10 cellular contexts compared by ENCODE assay signal in genomic region chr2:234840336-234840735, GRCh38.
A peak's percentile ranks its signal among the peaks of the same experiment; 100 is the strongest.
DNase-seq lines count a peak whose midpoint lies in the region; ATAC-seq and TF ChIP-seq lines count a peak whose summit lies in the region.
"Had no signal": no experiment of that assay in that cellular context is flagged by ENCODE, and none has a peak within 500 bp of the region (broad histone marks: within the 10 kb centered on the region; RNA-seq: fewer than 3 reads in every experiment).

No MANE protein-coding gene starts in this region.

- CTCF ChIA-PET in HCT116 (lab: Charles Lee), result no interaction called here

- no peaks in the 10 kb centered on the region for H3K79me2 ChIP-seq in HCT116 (ENCODE audit: insufficient read depth, low read length)

- peak overlapping the region; percentile 64 for H2AFZ ChIP-seq in HCT116 (ENCODE audit: low read depth, low read length, poor library complexity, severe bottlenecking)

- no peaks in the 10 kb centered on the region for H3K9me3 Mint-ChIP-seq in activated T-helper 1 cell treated with anti-CD3 and anti-CD28 coated beads, Interleukin-12 subunit alpha, Interleukin-12 subunit beta, Interleukin-2, Interleukin-4 antibody, amounts not matched to agents 30 ng/mL and 10 ng/mL and 1 ng/mL, durations not matched to agents 14 hours and 24 hours and 36 hours
- no peaks in the 10 kb centered on the region for H3K9me3 Mint-ChIP-seq in activated naive CD8-positive, alpha-beta T cell treated with anti-CD3 and anti-CD28 coated beads, Interleukin-2, amount 50 U/mL, for 24 hours

- peaks cover 2% of the 10 kb centered on the region for H3K27me3 Mint-ChIP-seq in activated T-helper 1 cell treated with anti-CD3 and anti-CD28 coated beads, Interleukin-12 subunit alpha, Interleukin-12 subunit beta, Interleukin-2, Interleukin-4 antibody, amounts not matched to agents 30 ng/mL and 10 ng/mL and 1 ng/mL, durations not matched to agents 14 hours and 24 hours and 36 hours (ENCODE audit: insufficient read depth)
- H3K27me3 Mint-ChIP-seq in activated naive CD8-positive, alpha-beta T cell treated with anti-CD3 and anti-CD28 coated beads, Interleukin-2, amount 50 U/mL, for 24 hours, result no peaks in the 10 kb centered on the region

- H3K9ac ChIP-seq in HCT116 (ENCODE audit: low read length), result no peak overlapping the region

- H3K4me2 ChIP-seq in HCT116 (ENCODE audit: low read length), result peak overlapping the region; percentile 64

- H3K27me3 ChIP-seq in HCT116 (ENCODE audit: insufficient read depth, low read length), result no peaks in the 10 kb centered on the region

- no peaks in the 10 kb centered on the region for H4K20me1 ChIP-seq in HCT116 (ENCODE audit: insufficient read depth)

- no peak for TF ChIP-seq POLR2A in HCT116 (IDR thresholded peaks at IDR 0.05; ENCODE audit: borderline replicate concordance, extremely low read depth, insufficient read depth, insufficient read length)

- no peaks in the 10 kb centered on the region for H3K9me2 ChIP-seq in HCT116 (ENCODE audit: insufficient read depth)

- RAD21 ChIA-PET in HCT116 (lab: Charles Lee; ENCODE audit: low non-redundant PET in 1 of 2, low total read pairs in 2 of 2, uncharacterized antibody in 2 of 2, unreplicated experiment in 2 of 2), result interaction anchor here in 1 of 2 experiments (0.7 kb wide), 1 partner anchor 112 kb away, joined by 3 read pairs; the partner anchor contains the start of gene SH3BP4

- H3K4me3 ChIP-seq in HCT116 (replicated peaks in 1 of 2; ENCODE audit: low read depth in 1 of 2, low read length in 2 of 2) (0 out of 4 replicates have a peak overlapping the region, but pooled peaks of 1 of the 2 experiments have one; percentile 14), skeletal muscle cell (ENCODE audit: low read depth, low read length) (no peak overlapping the region)

- H3K36me3 Mint-ChIP-seq in activated T-helper 1 cell treated with anti-CD3 and anti-CD28 coated beads, Interleukin-12 subunit alpha, Interleukin-12 subunit beta, Interleukin-2, Interleukin-4 antibody, amounts not matched to agents 30 ng/mL and 10 ng/mL and 1 ng/mL, durations not matched to agents 14 hours and 24 hours and 36 hours (ENCODE audit: low read depth), result no peaks in the 10 kb centered on the region
- H3K36me3 Mint-ChIP-seq in activated naive CD8-positive, alpha-beta T cell treated with anti-CD3 and anti-CD28 coated beads, Interleukin-2, amount 50 U/mL, for 24 hours (ENCODE audit: low read depth), result no peaks in the 10 kb centered on the region

- peaks cover 26 to 42% of the 10 kb centered on the region in 2 experiments for H3K4me1 ChIP-seq in HCT116 (ENCODE audit: control insufficient read depth in 1 of 2, insufficient read depth in 2 of 2, low read length in 2 of 2)

- peak; percentile 32; the same call in 1 of the 2 replicates for TF ChIP-seq RAD21 in HCT116 (IDR thresholded peaks at IDR 0.05; ENCODE audit: low read depth)

- H3K36me3 ChIP-seq in HCT116 (ENCODE audit: control insufficient read depth in 1 of 2, insufficient read depth in 2 of 2, low read length in 2 of 2), result no peaks in the 10 kb centered on the region

- H3K4me1 Mint-ChIP-seq in activated T-helper 1 cell treated with anti-CD3 and anti-CD28 coated beads, Interleukin-12 subunit alpha, Interleukin-12 subunit beta, Interleukin-2, Interleukin-4 antibody, amounts not matched to agents 30 ng/mL and 10 ng/mL and 1 ng/mL, durations not matched to agents 14 hours and 24 hours and 36 hours (ENCODE audit: low read depth), result no peaks in the 10 kb centered on the region
- H3K4me1 Mint-ChIP-seq in activated naive CD8-positive, alpha-beta T cell treated with anti-CD3 and anti-CD28 coated beads, Interleukin-2, amount 50 U/mL, for 24 hours, result no peaks in the 10 kb centered on the region

- no peaks in the 10 kb centered on the region for H3K9me3 ChIP-seq in HCT116 (ENCODE audit: control insufficient read depth in 1 of 2, insufficient read depth in 1 of 2, low read depth in 1 of 2, low read length in 2 of 2)

- intact Hi-C loops in HCT116 (cut with micrococcal nuclease), result no loop called here
- intact Hi-C loops in activated T-helper 1 cell treated with anti-CD3 and anti-CD28 coated beads, Interleukin-12 subunit alpha, Interleukin-12 subunit beta, Interleukin-2, Interleukin-4 antibody, amounts not matched to agents 30 ng/mL and 10 ng/mL and 1 ng/mL, durations not matched to agents 14 hours and 24 hours and 36 hours (cut with micrococcal nuclease), result no loop called here

- BruUV-seq in HCT116 (replicated peaks; lab: Mats Ljungman, UMichigan), result no TSS peak

- ATAC-seq in HCT116 (peak; percentile 92), GM19467 (IDR thresholded peaks at IDR 0.05; ENCODE audit: unreplicated experiment) (no peak)
- no peak for ATAC-seq in activated naive CD8-positive, alpha-beta T cell treated with anti-CD3 and anti-CD28 coated beads, Interleukin-2, amount 50 U/mL, for 24 hours

- no peak for TF ChIP-seq CTCF in HCT116 (IDR thresholded peaks at IDR 0.05 in 2 of 3, conservative IDR thresholded peaks at IDR 0.05 in 1 of 3; ENCODE audit: borderline replicate concordance in 1 of 3, insufficient read depth in 1 of 3, low read depth in 2 of 3, low read length in 2 of 3)

- DNase-seq in HCT116 (ENCODE audit: low read depth, low spot score) (peak; percentile 71), amniotic epithelial cell (ENCODE audit: low read depth) (peak; percentile 98), hepatic stellate cell (ENCODE audit: low spot score) (peak; percentile 72), skeletal muscle cell (ENCODE audit: low read depth) (peak; percentile 94), NCI-H1694 (lab: John Stamatoyannopoulos, UW) (no peak)
- DNase-seq in activated T-helper 1 cell treated with anti-CD3 and anti-CD28 coated beads, Interleukin-12 subunit alpha, Interleukin-12 subunit beta, Interleukin-2, Interleukin-4 antibody, amounts not matched to agents 30 ng/mL and 10 ng/mL and 1 ng/mL, durations not matched to agents 14 hours and 24 hours and 36 hours (ENCODE audit: low spot score), result no peak
- DNase-seq in activated naive CD8-positive, alpha-beta T cell treated with anti-CD3 and anti-CD28 coated beads, Interleukin-2, amount 50 U/mL, for 24 hours, result no peak
- DNase-seq: amygdala had no signal

- H3K27ac ChIP-seq in HCT116 (ENCODE audit: low read depth, low read length), result peak overlapping the region; percentile 19; the same call in 1 of the 2 replicates
- H3K27ac ChIP-seq: HL-60 had no signal

- H3K27ac Mint-ChIP-seq in activated T-helper 1 cell treated with anti-CD3 and anti-CD28 coated beads, Interleukin-12 subunit alpha, Interleukin-12 subunit beta, Interleukin-2, Interleukin-4 antibody, amounts not matched to agents 30 ng/mL and 10 ng/mL and 1 ng/mL, durations not matched to agents 14 hours and 24 hours and 36 hours, result no peak overlapping the region
- H3K27ac Mint-ChIP-seq in activated naive CD8-positive, alpha-beta T cell treated with anti-CD3 and anti-CD28 coated beads, Interleukin-2, amount 50 U/mL, for 24 hours, result no peak overlapping the region

- POLR2A ChIA-PET in HCT116 (lab: Charles Lee), result no interaction called here

- H3K4me3 Mint-ChIP-seq in activated T-helper 1 cell treated with anti-CD3 and anti-CD28 coated beads, Interleukin-12 subunit alpha, Interleukin-12 subunit beta, Interleukin-2, Interleukin-4 antibody, amounts not matched to agents 30 ng/mL and 10 ng/mL and 1 ng/mL, durations not matched to agents 14 hours and 24 hours and 36 hours, result no peak overlapping the region
- H3K4me3 Mint-ChIP-seq in activated naive CD8-positive, alpha-beta T cell treated with anti-CD3 and anti-CD28 coated beads, Interleukin-2, amount 50 U/mL, for 24 hours, result no peak overlapping the region

TF ChIP-seq in HCT116, 20 proteins besides CTCF, POLR2A, EP300 and RAD21 (continues in another document):
- no peak for TF ChIP-seq POLR2AphosphoS5 (IDR thresholded peaks at IDR 0.05; ENCODE audit: low read depth, low read length)
- TF ChIP-seq, protein P1, sequence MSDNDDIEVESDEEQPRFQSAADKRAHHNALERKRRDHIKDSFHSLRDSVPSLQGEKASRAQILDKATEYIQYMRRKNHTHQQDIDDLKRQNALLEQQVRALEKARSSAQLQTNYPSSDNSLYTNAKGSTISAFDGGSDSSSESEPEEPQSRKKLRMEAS (IDR thresholded peaks at IDR 0.05), result peak; percentile 83
- TF ChIP-seq REST (IDR thresholded peaks at IDR 0.05; ENCODE audit: low read depth), result no peak
- TF ChIP-seq EGR1 (IDR thresholded peaks at IDR 0.05; ENCODE audit: low read depth), result no peak
- no peak for TF ChIP-seq SIN3A (IDR thresholded peaks at IDR 0.05; ENCODE audit: low read depth)
- no peak for TF ChIP-seq ELF1 (IDR thresholded peaks at IDR 0.05; ENCODE audit: borderline replicate concordance, low read depth)
- no peak for TF ChIP-seq ZFX (IDR thresholded peaks at IDR 0.05)
- TF ChIP-seq CBX3 (IDR thresholded peaks at IDR 0.05; ENCODE audit: low read depth), result peak; percentile 95
- TF ChIP-seq, protein P2, sequence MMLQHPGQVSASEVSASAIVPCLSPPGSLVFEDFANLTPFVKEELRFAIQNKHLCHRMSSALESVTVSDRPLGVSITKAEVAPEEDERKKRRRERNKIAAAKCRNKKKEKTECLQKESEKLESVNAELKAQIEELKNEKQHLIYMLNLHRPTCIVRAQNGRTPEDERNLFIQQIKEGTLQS (IDR thresholded peaks at IDR 0.05), result no peak; the same call in 1 of the 2 replicates
- TF ChIP-seq FOSL1 (IDR thresholded peaks at IDR 0.05; ENCODE audit: low read depth), result peak; percentile 93

Comparison
In these comparisons a context has a peak if more than half of its experiments do, and no peak if none do; other contexts are left out.
1. DNase-seq: peak in HCT116 (single experiment), amniotic epithelial cell (single experiment), hepatic stellate cell (single experiment) and skeletal muscle cell (single experiment); none in activated T-helper 1 cell treated with anti-CD3 and anti-CD28 coated beads, Interleukin-12 subunit alpha, Interleukin-12 subunit beta, Interleukin-2, Interleukin-4 antibody, amounts not matched to agents 30 ng/mL and 10 ng/mL and 1 ng/mL, durations not matched to agents 14 hours and 24 hours and 36 hours (single experiment), NCI-H1694 (single experiment) and activated naive CD8-positive, alpha-beta T cell treated with anti-CD3 and anti-CD28 coated beads, Interleukin-2, amount 50 U/mL, for 24 hours (single experiment).